ENCODE assay signal across 18 cellular contexts in genomic region chr22:18012528-18012927, GRCh38. TPM values are rescaled to one million over a fixed set of nuclear protein-coding genes. Genes with fewer than 3 reads are reported as not detected.
DNase-seq lines count a peak whose midpoint lies in the region; ATAC-seq, FAIRE-seq and TF ChIP-seq lines count a peak whose summit lies in the region.
"Had no signal": no experiment of that assay in that cellular context is flagged by ENCODE, and none has a peak within 500 bp of the region (broad histone marks: within the 10 kb centered on the region; RNA-seq: fewer than 3 reads in every experiment).

No MANE protein-coding gene starts in this region.

- no peak overlapping the region for H4K5ac ChIP-seq in IMR-90 (ENCODE audit: low read depth, low read length)

- no peak overlapping the region for H3K14ac ChIP-seq in IMR-90 (replicated peaks; ENCODE audit: low read depth, low read length)

- no peak overlapping the region for H3K4ac ChIP-seq in IMR-90 (ENCODE audit: low read depth, low read length)

- H2BK120ac ChIP-seq in IMR-90 (ENCODE audit: low read depth, low read length): no peak overlapping the region

- no peak overlapping the region for H3K23ac ChIP-seq in IMR-90 (ENCODE audit: low read depth, low read length)

- WGBS in IMR-90 (ENCODE audit: extremely low coverage in 2 of 2, insufficient read length in 1 of 2), 2 experiments: no CpG with 5 or more reads among the region's 5 CpGs

- H3K4me1 ChIP-seq in IMR-90 (ENCODE audit: control insufficient read depth, insufficient read depth, low read length) (peaks cover 3% of the 10 kb centered on the region), astrocyte (ENCODE audit: insufficient read depth, low read length) (no peaks in the 10 kb centered on the region)
- H3K4me1 ChIP-seq: tibial artery had no signal

- no peaks in the 10 kb centered on the region for H3K9me3 Mint-ChIP-seq in astrocyte (ENCODE audit: unreplicated experiment)
- H3K9me3 Mint-ChIP-seq: immature natural killer cell; stimulated activated memory B cell treated with anti-CD40 and anti-IgM and Interleukin-4, amounts not matched to agents 10 μg/mL and 1 μg/mL and 100 μg/mL, for 72 hours had no signal

- TF ChIP-seq CTCF in IMR-90 (conservative IDR thresholded peaks at IDR 0.05; ENCODE audit: low read depth, low read length) (no peak), astrocyte (IDR thresholded peaks at IDR 0.05; ENCODE audit: insufficient read depth, low read depth, low read length) (no peak), kidney epithelial cell (IDR thresholded peaks at IDR 0.05; ENCODE audit: insufficient read depth, low read length, poor library complexity, severe bottlenecking) (no peak)

- no peak overlapping the region for H3K18ac ChIP-seq in IMR-90 (ENCODE audit: low read depth, low read length)

- H3K79me1 ChIP-seq in IMR-90 (ENCODE audit: low read depth in 1 of 2, low read length in 2 of 2): no peaks in the 10 kb centered on the region

- H3K36me3 ChIP-seq in IMR-90 (ENCODE audit: control insufficient read depth, insufficient read depth, low read length) (no peaks in the 10 kb centered on the region), astrocyte (ENCODE audit: insufficient read depth, low read length) (no peaks in the 10 kb centered on the region), kidney epithelial cell (ENCODE audit: control insufficient read depth, insufficient read depth, low read length) (no peaks in the 10 kb centered on the region)
- H3K36me3 ChIP-seq: tibial artery had no signal

- H3K27ac ChIP-seq in IMR-90 (ENCODE audit: insufficient read depth, low read length) (no peak overlapping the region), astrocyte (ENCODE audit: low read depth, low read length) (no peak overlapping the region)
- H3K27ac ChIP-seq: coronary artery, tibial artery had no signal

- POLR2A ChIA-PET in IMR-90 (lab: Charles Lee; ENCODE audit: unreplicated experiment): no interaction called here

- H3K79me2 ChIP-seq in astrocyte (ENCODE audit: insufficient read depth, low read length): no peaks in the 10 kb centered on the region

- CTCF ChIA-PET in IMR-90 (lab: Yijun Ruan, JAX): interaction anchor here (0.7 to 0.8 kb wide), 2 partner anchors 13 kb away, joined by 3 read pairs; no protein-coding TSS in a partner anchor

- FAIRE-seq in astrocyte (lab: Jason Lieb, UNC): no peak

- H3K9me3 ChIP-seq in IMR-90 (ENCODE audit: control insufficient read depth, insufficient read depth, low read length) (no peaks in the 10 kb centered on the region), astrocyte (ENCODE audit: insufficient read depth, low read depth, low read length) (no peaks in the 10 kb centered on the region)
- H3K9me3 ChIP-seq: tibial artery had no signal

- DNase-seq in ACHN (peak; percentile 62), IMR-90 (peak; percentile 62), astrocyte (ENCODE audit: low read depth) (peak; percentile 56), kidney epithelial cell (ENCODE audit: low read depth) (peak; percentile 78), SHP77 (lab: John Stamatoyannopoulos, UW) (no peak), NCI-H2196 treated with DMSO at 0.1 percent for 48 hours (lab: John Stamatoyannopoulos, UW; ENCODE audit: unreplicated experiment) (no peak), iPS-NIHi11 (ENCODE audit: low spot score) (no peak)
- DNase-seq: activated CD4-positive, alpha-beta T cell treated with anti-CD3 and anti-CD28 coated beads for 48 hours; activated naive CD4-positive, alpha-beta T cell treated with Interleukin-2 at 50 U/mL for 16 hours; DMS153; H7; immature natural killer cell; NCI-H1092 treated with DMSO at 0.1 percent for 48 hours; stimulated activated CD4-positive, alpha-beta T cell treated with anti-CD3 and anti-CD28 coated beads, Interleukin-12 subunit alpha, Interleukin-12 subunit beta, amount 100 ng/mL, for 4 hours; tibial artery had no signal

- no peak overlapping the region for H4K91ac ChIP-seq in IMR-90 (ENCODE audit: insufficient read depth, low read depth, low read length)

- no peak overlapping the region for H2AK9ac ChIP-seq in IMR-90 (replicated peaks; ENCODE audit: low read depth, low read length, poor library complexity)

- no TSS peak for BruUV-seq in IMR-90 (replicated peaks; lab: Mats Ljungman, UMichigan)

- no peak overlapping the region for H2BK5ac ChIP-seq in IMR-90 (ENCODE audit: low read depth, low read length, poor library complexity, severe bottlenecking)

- no peak for TF ChIP-seq POLR2A in IMR-90 (IDR thresholded peaks at IDR 0.05; ENCODE audit: low read depth, low read length)

- H3K9ac ChIP-seq in IMR-90 (ENCODE audit: low read depth, low read length) (no peak overlapping the region), astrocyte (ENCODE audit: low read length) (no peak overlapping the region)

- H2BK15ac ChIP-seq in IMR-90 (ENCODE audit: low read depth, low read length): no peak overlapping the region

- H4K8ac ChIP-seq in IMR-90 (ENCODE audit: low read depth in 2 of 2, low read length in 2 of 2): no peak overlapping the region

- H2AK5ac ChIP-seq in IMR-90 (ENCODE audit: low read depth, low read length): no peak overlapping the region

- ATAC-seq in IMR-90 (ENCODE audit: low read depth) (peak; percentile 40), GM18858 (IDR thresholded peaks at IDR 0.05; ENCODE audit: unreplicated experiment) (no peak)
- ATAC-seq: stimulated activated memory B cell treated with anti-CD40 and anti-IgM and Interleukin-4, amounts not matched to agents 10 μg/mL and 1 μg/mL and 100 μg/mL, for 72 hours had no signal

- peaks cover 5% of the 10 kb centered on the region for H3K9me1 ChIP-seq in IMR-90 (ENCODE audit: insufficient read depth, low read length)

- H3K4me3 Mint-ChIP-seq in astrocyte (ENCODE audit: unreplicated experiment): no peak overlapping the region
- H3K4me3 Mint-ChIP-seq: immature natural killer cell; stimulated activated memory B cell treated with anti-CD40 and anti-IgM and Interleukin-4, amounts not matched to agents 10 μg/mL and 1 μg/mL and 100 μg/mL, for 72 hours had no signal

- H3K4me3 ChIP-seq in IMR-90 (ENCODE audit: insufficient read depth, low read depth, low read length): no peak overlapping the region
- H3K4me3 ChIP-seq in astrocyte (ENCODE audit: insufficient read depth, low read depth, low read length): no peak overlapping the region
- no peak overlapping the region for H3K4me3 ChIP-seq in kidney epithelial cell (ENCODE audit: low read depth, low read length)
- H3K4me3 ChIP-seq: coronary artery, tibial artery had no signal

- in situ Hi-C loops in ACHN (cut with HindIII; ENCODE audit: low pct_ligation_motif_present, low pct_unique_long_range_greater_than_20kb, low sequenced_read_pairs): no loop called here
- in situ Hi-C loops in IMR-90 (cut with MboI; ENCODE audit: low sequenced_read_pairs): no loop called here

- no peak overlapping the region for H3K27ac Mint-ChIP-seq in astrocyte (ENCODE audit: unreplicated experiment)
- H3K27ac Mint-ChIP-seq: immature natural killer cell had no signal

- H3K4me2 ChIP-seq in IMR-90 (ENCODE audit: low read depth, low read length): no peak overlapping the region
- no peak overlapping the region for H3K4me2 ChIP-seq in astrocyte (ENCODE audit: low read length)

- H3K27me3 ChIP-seq in IMR-90 (ENCODE audit: control insufficient read depth, insufficient read depth, low read length) (no peaks in the 10 kb centered on the region), astrocyte (ENCODE audit: insufficient read depth, low read length) (no peaks in the 10 kb centered on the region), kidney epithelial cell (ENCODE audit: control insufficient read depth, insufficient read depth, low read length) (no peaks in the 10 kb centered on the region)
- H3K27me3 ChIP-seq: tibial artery had no signal

- H3K27me3 Mint-ChIP-seq in astrocyte (ENCODE audit: low read depth, unreplicated experiment): peaks cover 2% of the 10 kb centered on the region
- H3K27me3 Mint-ChIP-seq: stimulated activated memory B cell treated with anti-CD40 and anti-IgM and Interleukin-4, amounts not matched to agents 10 μg/mL and 1 μg/mL and 100 μg/mL, for 72 hours had no signal

- TF ChIP-seq RAD21 in IMR-90 (IDR thresholded peaks at IDR 0.05; ENCODE audit: low read length): no peak

- no peak overlapping the region for H2BK20ac ChIP-seq in IMR-90 (ENCODE audit: low read depth, low read length)

- intact Hi-C loops in IMR-90 (cut with micrococcal nuclease): no loop called here

- dilution Hi-C loops in IMR-90 (cut with HindIII; ENCODE audit: low sequenced_read_pairs, unreplicated experiment): no loop called here

- H3K36me3 Mint-ChIP-seq in astrocyte (ENCODE audit: low read depth, unreplicated experiment): peaks cover 4% of the 10 kb centered on the region
- H3K36me3 Mint-ChIP-seq: immature natural killer cell; stimulated activated memory B cell treated with anti-CD40 and anti-IgM and Interleukin-4, amounts not matched to agents 10 μg/mL and 1 μg/mL and 100 μg/mL, for 72 hours had no signal

- H2AFZ ChIP-seq in IMR-90 (replicated peaks; ENCODE audit: low read length, poor library complexity) (peak overlapping the region; percentile 1), astrocyte (ENCODE audit: low read depth, low read length) (no peak overlapping the region)

- H3K4me1 Mint-ChIP-seq in astrocyte (ENCODE audit: low read depth, unreplicated experiment): peaks cover 20% of the 10 kb centered on the region
- H3K4me1 Mint-ChIP-seq: immature natural killer cell had no signal

- H3K56ac ChIP-seq in IMR-90 (ENCODE audit: extremely low read depth, insufficient read depth, low read length): no peak overlapping the region

- H4K20me1 ChIP-seq in IMR-90 (ENCODE audit: insufficient read depth, low read length): no peaks in the 10 kb centered on the region
- H4K20me1 ChIP-seq in astrocyte (ENCODE audit: insufficient read depth, low read length): no peaks in the 10 kb centered on the region

TF ChIP-seq in IMR-90, 13 proteins besides CTCF, POLR2A, EP300 and RAD21:
- TF ChIP-seq MAFK (IDR thresholded peaks at IDR 0.05; ENCODE audit: low read depth, low read length) (peak; percentile 86), MAZ (IDR thresholded peaks at IDR 0.05; ENCODE audit: borderline replicate concordance, low read depth, low read length) (no peak)
TF ChIP-seq in IMR-90: peak in this region for 1.

RNA-seq across cellular contexts. Expression of gene MICAL3, which starts 11.8 kb away (rescaled TPM):
- total RNA-seq in IMR-90 (2012; rRNA removed) (16.1 and 17.6 TPM in 2 replicates), astrocyte (101 and 113 TPM in 2 replicates), kidney epithelial cell (38.9 and 53.1 TPM in 2 replicates)
- 26.8 and 30.0 TPM in 2 replicates for polyA plus RNA-seq in IMR-90 (2012; rRNA removed)
- 10.9 and 13.3 TPM in 2 replicates for polyA plus RNA-seq in IMR-90 (2012; cell fraction: cytosol; rRNA removed)
- polyA plus RNA-seq in IMR-90 (2012; cell fraction: nucleus; rRNA removed; ENCODE audit: low replicate concordance): 92.0 and 112 TPM in 2 replicates

Comparison
In these comparisons a context has a peak if more than half of its experiments do, and no peak if none do; other contexts are left out.
1. DNase-seq: peak in ACHN (single experiment), IMR-90 (single experiment), astrocyte (single experiment) and kidney epithelial cell (single experiment); none in SHP77 (0 of 2), NCI-H2196 treated with DMSO at 0.1 percent for 48 hours (single experiment) and iPS-NIHi11 (single experiment).